8 cellular contexts compared by ENCODE assay signal in genomic region chr3:58116161-58116955, GRCh38.
A peak's percentile ranks its signal among the peaks of the same experiment; 100 is the strongest.
DNase-seq lines count a peak whose midpoint lies in the region; ATAC-seq, FAIRE-seq and TF ChIP-seq lines count a peak whose summit lies in the region.

No MANE protein-coding gene starts in this region.

- H3K4me1 Mint-ChIP-seq in activated CD8-positive, alpha-beta memory T cell treated with anti-CD3 and anti-CD28 coated beads, Interleukin-2, amount 10 ng/mL, durations not matched to agents 7 days and 5 days = peaks cover 20% of the 10 kb centered on the region
- peaks cover 23% of the 10 kb centered on the region for H3K4me1 Mint-ChIP-seq in mesothelial cell of epicardium

- H3K4me3 ChIP-seq in foreskin fibroblast (ENCODE audit: low read depth in 1 of 2, low read length in 2 of 2) = no peak overlapping the region

- no peaks in the 10 kb centered on the region for H3K36me3 Mint-ChIP-seq in activated CD8-positive, alpha-beta memory T cell treated with anti-CD3 and anti-CD28 coated beads, Interleukin-2, amount 10 ng/mL, durations not matched to agents 7 days and 5 days
- peaks cover 44% of the 10 kb centered on the region for H3K36me3 Mint-ChIP-seq in mesothelial cell of epicardium

- TF ChIP-seq CTCF in mesothelial cell of epicardium (IDR thresholded peaks at IDR 0.05; ENCODE audit: unreplicated experiment) (no peak), foreskin fibroblast (IDR thresholded peaks at IDR 0.05; ENCODE audit: low read depth, low read length) (no peak)

- peak; percentile 82 for ATAC-seq in HG03175 (IDR thresholded peaks at IDR 0.05; ENCODE audit: unreplicated experiment)
- ATAC-seq in activated CD8-positive, alpha-beta memory T cell treated with anti-CD3 and anti-CD28 coated beads, Interleukin-2, amount 10 ng/mL, durations not matched to agents 7 days and 5 days = peak; percentile 76

- DNase-seq in GM19239 (ENCODE audit: insufficient read length, low spot score) (peak; percentile 45), mesothelial cell of epicardium (ENCODE audit: low spot score in 2 of 2, unreplicated experiment in 2 of 2) (no peak), foreskin fibroblast (no peak), NCI-H1092 (lab: John Stamatoyannopoulos, UW) (no peak), erythroblast (lab: John Stamatoyannopoulos, UW) (no peak), mesenteric fat pad (ENCODE audit: low spot score) (no peak)
- DNase-seq in activated CD8-positive, alpha-beta memory T cell treated with anti-CD3 and anti-CD28 coated beads, Interleukin-2, amount 10 ng/mL, durations not matched to agents 7 days and 5 days = peak; percentile 57

- H3K27ac Mint-ChIP-seq in activated CD8-positive, alpha-beta memory T cell treated with anti-CD3 and anti-CD28 coated beads, Interleukin-2, amount 10 ng/mL, durations not matched to agents 7 days and 5 days = no peak overlapping the region
- peak overlapping the region; percentile 75 for H3K27ac Mint-ChIP-seq in mesothelial cell of epicardium

- no peak for TF ChIP-seq POLR2A in erythroblast (IDR thresholded peaks at IDR 0.05; ENCODE audit: low read length)

- H3K9me3 Mint-ChIP-seq in activated CD8-positive, alpha-beta memory T cell treated with anti-CD3 and anti-CD28 coated beads, Interleukin-2, amount 10 ng/mL, durations not matched to agents 7 days and 5 days (ENCODE audit: low read depth) = no peaks in the 10 kb centered on the region
- no peaks in the 10 kb centered on the region for H3K9me3 Mint-ChIP-seq in mesothelial cell of epicardium

- peak; percentile 87 for FAIRE-seq in GM19239 (lab: Jason Lieb, UNC)

- no peaks in the 10 kb centered on the region for H3K27me3 Mint-ChIP-seq in activated CD8-positive, alpha-beta memory T cell treated with anti-CD3 and anti-CD28 coated beads, Interleukin-2, amount 10 ng/mL, durations not matched to agents 7 days and 5 days
- no peaks in the 10 kb centered on the region for H3K27me3 Mint-ChIP-seq in mesothelial cell of epicardium (ENCODE audit: low read depth)

- CTCF ChIA-PET in activated CD8-positive, alpha-beta memory T cell treated with anti-CD3 and anti-CD28 coated beads, Interleukin-2, amount 10 ng/mL, durations not matched to agents 7 days and 5 days (lab: Charles Lee) = interaction anchor here (0.9 kb wide), 1 partner anchor 78 kb away, joined by 3 read pairs; no protein-coding TSS in a partner anchor

- no peak overlapping the region for H3K4me3 Mint-ChIP-seq in activated CD8-positive, alpha-beta memory T cell treated with anti-CD3 and anti-CD28 coated beads, Interleukin-2, amount 10 ng/mL, durations not matched to agents 7 days and 5 days
- no peak overlapping the region for H3K4me3 Mint-ChIP-seq in mesothelial cell of epicardium

Comparison
In these comparisons a context has a peak if more than half of its experiments do, and no peak if none do; other contexts are left out.
1. DNase-seq: peak in GM19239 (single experiment) and activated CD8-positive, alpha-beta memory T cell treated with anti-CD3 and anti-CD28 coated beads, Interleukin-2, amount 10 ng/mL, durations not matched to agents 7 days and 5 days (single experiment); none in mesothelial cell of epicardium (0 of 2), foreskin fibroblast (0 of 2), NCI-H1092 (single experiment), erythroblast (0 of 2) and mesenteric fat pad (single experiment).